Comparison of ENCODE assay signal across 15 cellular contexts in the genomic region with DNA sequence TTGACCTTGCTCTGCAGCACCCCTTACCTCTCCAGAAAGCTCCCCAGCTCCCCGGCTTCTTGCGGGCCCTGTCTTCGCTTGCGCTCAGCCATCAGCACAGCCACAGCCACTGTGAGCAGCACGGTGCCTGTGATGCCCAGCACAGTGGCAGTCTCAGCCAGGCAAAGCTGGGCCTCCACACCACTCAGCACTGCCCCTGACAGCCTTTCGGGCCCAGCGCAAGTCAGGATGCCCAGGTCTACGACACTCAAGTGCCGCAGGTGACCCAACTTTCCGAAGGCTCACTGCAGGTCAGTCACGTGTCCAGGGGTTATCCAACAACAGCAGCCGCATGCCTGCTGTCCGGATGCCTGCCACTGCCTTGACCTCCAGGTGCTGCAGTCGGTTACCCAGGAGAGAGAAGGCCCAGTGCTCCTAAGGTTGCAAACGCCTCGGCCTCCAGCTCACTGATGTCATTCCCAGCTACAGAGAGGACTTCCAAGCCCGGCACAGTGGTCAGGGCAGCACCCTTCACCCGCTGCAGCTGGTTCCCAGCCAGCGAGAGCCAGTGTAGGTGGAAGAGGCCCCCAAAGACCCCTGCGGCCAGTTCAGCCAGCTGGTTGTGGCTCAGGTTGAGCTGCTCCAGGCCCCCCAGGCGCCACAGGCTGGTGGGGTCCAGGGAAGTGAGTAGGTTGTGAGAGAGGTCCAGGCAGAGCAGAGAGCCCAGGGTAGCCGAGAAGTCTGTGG. TPM values are rescaled to one million over a fixed set of nuclear protein-coding genes. Genes with fewer than 3 reads are reported as not detected.
DNase-seq lines count a peak whose midpoint lies in the region; ATAC-seq and TF ChIP-seq lines count a peak whose summit lies in the region.
"Had no signal": no experiment of that assay in that cellular context is flagged by ENCODE, and none has a peak within 500 bp of the region (broad histone marks: within the 10 kb centered on the region; RNA-seq: fewer than 3 reads in every experiment).

No MANE protein-coding gene starts in this region.

- H3K27me3 ChIP-seq in H9 (ENCODE audit: insufficient read depth, low read length) (no peaks in the 10 kb centered on the region), mesenchymal stem cell (ENCODE audit: control insufficient read depth in 1 of 2, insufficient read depth in 1 of 2, low read length in 2 of 2) (no peaks in the 10 kb centered on the region)
- H3K27me3 ChIP-seq: adrenal gland, pancreas had no signal

- H3K4me3 Mint-ChIP-seq in H9, result no peak overlapping the region
- no peak overlapping the region for H3K4me3 Mint-ChIP-seq in T-helper 17 cell
- H3K4me3 Mint-ChIP-seq: CD8-positive, alpha-beta T cell had no signal

- no peaks in the 10 kb centered on the region for H3K79me2 ChIP-seq in H9 (ENCODE audit: insufficient read depth, low read length)

- H3K27ac Mint-ChIP-seq in H9 (peak overlapping the region; percentile 23 to 82 (median 28); a peak in 5 of 7 replicates), T-helper 17 cell (peak overlapping the region; percentile 43)
- H3K27ac Mint-ChIP-seq: CD8-positive, alpha-beta T cell had no signal

- H3K4me2 ChIP-seq in H9 (ENCODE audit: insufficient read depth, insufficient read length, low read length) (no peak overlapping the region), mesenchymal stem cell (ENCODE audit: low read length, poor library complexity, severe bottlenecking) (no peak overlapping the region)
- H3K4me2 ChIP-seq: PC-9 had no signal

- H3K14ac ChIP-seq in H9 (ENCODE audit: insufficient read depth, low read length) (no peak overlapping the region; the same call in 1 of the 2 replicates), mesenchymal stem cell (ENCODE audit: low read length in 2 of 2) (no peak overlapping the region)

- H3K4me1 ChIP-seq in H9 (ENCODE audit: insufficient read depth, low read length), result no peaks in the 10 kb centered on the region
- peaks cover 5% of the 10 kb centered on the region for H3K4me1 ChIP-seq in mesenchymal stem cell (ENCODE audit: control insufficient read depth, insufficient read depth, low read depth, low read length)
- H3K4me1 ChIP-seq: adrenal gland, lower lobe of right lung, pancreas had no signal

- peaks cover 2 to 30% (median 8%) of the 10 kb centered on the region in 3 experiments; a peak in 3 of 7 replicates for H3K36me3 Mint-ChIP-seq in H9 (ENCODE audit: insufficient read depth in 1 of 3, low read depth in 3 of 3)
- H3K36me3 Mint-ChIP-seq in T-helper 17 cell (ENCODE audit: low read depth), result no peaks in the 10 kb centered on the region

- H3K27me3 Mint-ChIP-seq in H9 (ENCODE audit: low read depth) (no peaks in the 10 kb centered on the region), T-helper 17 cell (no peaks in the 10 kb centered on the region)

- no CpG with 5 or more reads among the region's 22 CpGs for WGBS in H9 (ENCODE audit: extremely low coverage, insufficient read length, low lambda C conversion rate)
- WGBS in mesenchymal stem cell, result 97% methylated on average over 22 of the region's 22 CpGs

- H3K23me2 ChIP-seq in H9 (ENCODE audit: insufficient read length, low read depth, low read length, poor library complexity, severe bottlenecking), result no peaks in the 10 kb centered on the region

- H4K5ac ChIP-seq in H9 (ENCODE audit: insufficient read length, low read depth, low read length), result no peak overlapping the region

- H4K8ac ChIP-seq in H9 (replicated peaks; ENCODE audit: insufficient read length, low read depth, low read length), result no peak overlapping the region
- H4K8ac ChIP-seq in mesenchymal stem cell (ENCODE audit: low read length), result no peak overlapping the region

- no peak for TF ChIP-seq CTCF in H9 (conservative IDR thresholded peaks at IDR 0.05)

- H3K23ac ChIP-seq in H9 (ENCODE audit: insufficient read length, low read depth, low read length) (no peak overlapping the region), mesenchymal stem cell (ENCODE audit: low read length in 2 of 2) (no peak overlapping the region)

- DNase-seq in H9 (no peak), T-helper 17 cell (no peak), mesenchymal stem cell (no peak), retina (no peak), NCI-H146 (lab: John Stamatoyannopoulos, UW) (no peak), AG20443 (ENCODE audit: low spot score) (no peak)
- DNase-seq: activated CD4-positive, alpha-beta T cell treated with anti-CD3 and anti-CD28 coated beads for 4 hours; activated effector memory CD4-positive, alpha-beta T cell treated with Interleukin-2 at 50 U/mL for 16 hours; adrenal gland; CD8-positive, alpha-beta T cell; lower lobe of right lung; NCI-H748 treated with DMSO at 0.1 percent for 48 hours; pancreas; PC-9 had no signal

- H2BK5ac ChIP-seq in H9 (ENCODE audit: insufficient read length, low read length), result no peak overlapping the region
- no peak overlapping the region for H2BK5ac ChIP-seq in mesenchymal stem cell (ENCODE audit: low read depth, low read length, poor library complexity, severe bottlenecking)

- H3K36me3 ChIP-seq in mesenchymal stem cell (ENCODE audit: control insufficient read depth in 1 of 2, insufficient read depth in 2 of 2, low read depth in 1 of 2, low read length in 2 of 2), result peaks cover 39 to 65% of the 10 kb centered on the region in 2 experiments
- H3K36me3 ChIP-seq: pancreas had no signal

- no peak overlapping the region for H3K4me3 ChIP-seq in mesenchymal stem cell (ENCODE audit: insufficient read depth in 1 of 2, low read depth in 1 of 2, low read length in 2 of 2)
- H3K4me3 ChIP-seq: adrenal gland, lower lobe of right lung, pancreas, PC-9, SK-N-MC had no signal

- no peaks in the 10 kb centered on the region for H3K4me1 Mint-ChIP-seq in H9
- no peaks in the 10 kb centered on the region for H3K4me1 Mint-ChIP-seq in T-helper 17 cell

- no peaks in the 10 kb centered on the region for H3K9me3 Mint-ChIP-seq in H9
- H3K9me3 Mint-ChIP-seq: CD8-positive, alpha-beta T cell had no signal

- no peak overlapping the region for H3K4ac ChIP-seq in H9 (ENCODE audit: low read depth, low read length)
- H3K4ac ChIP-seq in mesenchymal stem cell (ENCODE audit: low read depth in 1 of 2, low read length in 2 of 2), result no peak overlapping the region

- H3K9ac ChIP-seq in H9 (ENCODE audit: extremely low read depth, insufficient read length, low read length) (no peak overlapping the region), mesenchymal stem cell (ENCODE audit: low read length) (no peak overlapping the region)

- H3K18ac ChIP-seq in H9 (ENCODE audit: insufficient read length, low read depth, low read length), result no peak overlapping the region
- no peak overlapping the region for H3K18ac ChIP-seq in mesenchymal stem cell (ENCODE audit: low read depth in 1 of 2, low read length in 2 of 2)

- H2BK15ac ChIP-seq in H9 (ENCODE audit: low read depth, low read length), result no peak overlapping the region
- peak overlapping the region; percentile 8 for H2BK15ac ChIP-seq in mesenchymal stem cell (ENCODE audit: low read depth, poor library complexity, severe bottlenecking)

- H3T11ph ChIP-seq in H9 (ENCODE audit: low read length), result no peak overlapping the region

- H2BK120ac ChIP-seq in H9 (ENCODE audit: low read depth, low read length, poor library complexity, severe bottlenecking) (no peak overlapping the region), mesenchymal stem cell (ENCODE audit: low read depth, low read length) (no peak overlapping the region)

- H3K79me1 ChIP-seq in H9 (ENCODE audit: insufficient read depth, low read depth, low read length, poor library complexity, severe bottlenecking), result no peaks in the 10 kb centered on the region
- peaks cover 23% of the 10 kb centered on the region for H3K79me1 ChIP-seq in mesenchymal stem cell (replicated peaks; ENCODE audit: low read length, poor library complexity, severe bottlenecking)

- H2AFZ ChIP-seq in H9 (ENCODE audit: low read length), result no peak overlapping the region
- H2AFZ ChIP-seq in mesenchymal stem cell (ENCODE audit: low read depth, low read length), result no peak overlapping the region
- H2AFZ ChIP-seq: PC-9 had no signal

- no peak for ATAC-seq in T-helper 17 cell
- ATAC-seq: CD8-positive, alpha-beta T cell had no signal

- no peaks in the 10 kb centered on the region for H4K20me1 ChIP-seq in H9 (ENCODE audit: control insufficient read depth, insufficient read depth, insufficient read length)

- H4K91ac ChIP-seq in H9 (ENCODE audit: insufficient read length, low read depth, low read length) (no peak overlapping the region), mesenchymal stem cell (ENCODE audit: low read length) (peak overlapping the region; percentile 19)

- H3K9me3 ChIP-seq in H9 (ENCODE audit: control insufficient read depth, low read depth, low read length), result no peaks in the 10 kb centered on the region
- H3K9me3 ChIP-seq in T-helper 17 cell (ENCODE audit: control insufficient read depth, low read length, poor library complexity, severe bottlenecking), result no peaks in the 10 kb centered on the region
- no peaks in the 10 kb centered on the region for H3K9me3 ChIP-seq in mesenchymal stem cell (ENCODE audit: control insufficient read depth, low read length)
- H3K9me3 ChIP-seq: adrenal gland, lower lobe of right lung, pancreas had no signal

- H3K27ac ChIP-seq in H9 (ENCODE audit: insufficient read length, low read depth, low read length) (no peak overlapping the region), mesenchymal stem cell (ENCODE audit: low read length, poor library complexity, severe bottlenecking) (no peak overlapping the region)
- H3K27ac ChIP-seq: adrenal gland, lower lobe of right lung, pancreas, PC-9, SK-N-MC had no signal

- H2BK20ac ChIP-seq in H9 (ENCODE audit: low read depth, low read length, poor library complexity, severe bottlenecking), result no peak overlapping the region

- H2AK5ac ChIP-seq in H9 (ENCODE audit: insufficient read length, low read length) (no peak overlapping the region), mesenchymal stem cell (ENCODE audit: low read length, severe bottlenecking) (no peak overlapping the region)

- no peak overlapping the region for H2BK12ac ChIP-seq in H9 (ENCODE audit: insufficient read length, low read depth, low read length)
- H2BK12ac ChIP-seq in mesenchymal stem cell (ENCODE audit: low read length in 2 of 2), result no peak overlapping the region

- H3K56ac ChIP-seq in H9 (ENCODE audit: insufficient read length, low read depth, low read length), result no peak overlapping the region

RNA-seq across cellular contexts. Expression of a gene that starts 8.9 kb away (rescaled TPM):
- total RNA-seq in H9 (2021) (18.6 and 21.1 TPM in 2 replicates), T-helper 17 cell (10 to 100 TPM; 10.5 to 11.8 TPM)
- polyA plus RNA-seq in mesenchymal stem cell (2013, experiment 1 of 2), result 21.7 TPM
- polyA plus RNA-seq in mesenchymal stem cell (2013, experiment 2 of 2), result 22.1 TPM

RNA-seq across cellular contexts. Expression of a gene that starts 19.3 kb away (rescaled TPM):
- total RNA-seq in H9 (2021), result 3.7 and 4.1 TPM in 2 replicates
- total RNA-seq in T-helper 17 cell, result under 1 TPM; 0.21 to 0.42 TPM
- 0.86 TPM for polyA plus RNA-seq in mesenchymal stem cell (2013, experiment 1 of 2)
- polyA plus RNA-seq in mesenchymal stem cell (2013, experiment 2 of 2), result 0.96 TPM

RNA-seq across cellular contexts. Expression of a gene that starts 42.8 kb away (rescaled TPM):
- total RNA-seq in H9 (2021) (128 TPM in 2 replicates), T-helper 17 cell (10 to 100 TPM; 35.3 to 46.5 TPM)
- 74.2 TPM for polyA plus RNA-seq in mesenchymal stem cell (2013, experiment 1 of 2)
- polyA plus RNA-seq in mesenchymal stem cell (2013, experiment 2 of 2), result 73.4 TPM

RNA-seq across cellular contexts. Expression of a gene that starts 46.8 kb away (rescaled TPM):
- total RNA-seq in H9 (2021) (105 and 109 TPM in 2 replicates), T-helper 17 cell (10 to 100 TPM; 10.9 to 13.8 TPM)
- 158 TPM for polyA plus RNA-seq in mesenchymal stem cell (2013, experiment 1 of 2)
- polyA plus RNA-seq in mesenchymal stem cell (2013, experiment 2 of 2), result 165 TPM
